ENCODE assay signal across 11 cellular contexts in the genomic region with DNA sequence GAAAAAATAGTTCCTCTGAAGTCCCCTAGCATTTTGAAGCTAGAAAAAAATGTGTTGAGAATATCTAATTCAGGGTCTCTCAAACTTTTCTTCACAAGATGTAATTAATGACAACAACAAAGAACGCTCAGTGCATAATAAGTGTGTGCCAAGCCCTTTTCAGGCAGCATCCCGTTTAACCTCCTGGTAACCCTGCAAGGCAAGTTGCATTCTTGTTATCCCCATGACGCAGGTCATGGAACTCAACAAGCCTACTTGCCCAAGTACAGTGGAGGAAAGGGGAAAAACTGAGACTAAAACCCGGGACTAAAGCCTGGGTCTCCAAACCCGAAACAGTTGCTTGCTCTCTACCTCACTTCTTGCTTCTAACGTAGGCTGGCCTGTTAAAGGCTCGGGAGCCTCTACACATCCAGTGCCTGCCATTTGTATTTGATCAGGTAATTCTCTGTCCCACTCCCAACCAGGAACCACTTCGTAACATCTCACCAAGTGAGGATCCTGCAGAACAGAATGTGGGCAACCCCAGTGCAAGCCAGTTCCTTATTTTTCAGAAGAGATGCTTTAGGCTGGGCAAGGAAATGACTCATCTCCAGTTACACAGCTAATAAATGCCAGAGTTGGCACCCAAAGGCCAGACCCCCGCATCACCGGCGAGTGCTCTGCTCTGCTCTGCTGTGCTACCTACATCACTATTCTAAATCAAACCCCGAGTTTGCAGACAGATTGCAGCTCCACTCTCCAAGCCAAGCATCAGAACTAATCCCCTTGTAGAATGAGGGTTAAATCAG. TPM values are rescaled to one million over a fixed set of nuclear protein-coding genes. Genes with fewer than 3 reads are reported as not detected.
A peak's percentile ranks its signal among the peaks of the same experiment; 100 is the strongest.
DNase-seq lines count a peak whose midpoint lies in the region; ATAC-seq and TF ChIP-seq lines count a peak whose summit lies in the region.
"Had no signal": no experiment of that assay in that cellular context is flagged by ENCODE, and none has a peak within 500 bp of the region (broad histone marks: within the 10 kb centered on the region; RNA-seq: fewer than 3 reads in every experiment).

No MANE protein-coding gene starts in this region.

- H3K4me1 ChIP-seq in ectodermal cell (ENCODE audit: control insufficient read depth, insufficient read depth, low read length) (peaks cover 14% of the 10 kb centered on the region), parathyroid adenoma (no peaks in the 10 kb centered on the region)

- in situ Hi-C loops in Caki2 (cut with HindIII; ENCODE audit: low pct_unique_long_range_greater_than_20kb, low sequenced_read_pairs): no loop called here
- in situ Hi-C loops in G401 (cut with HindIII; ENCODE audit: low sequenced_read_pairs): no loop called here

- ATAC-seq in HG03354 (IDR thresholded peaks at IDR 0.05; ENCODE audit: poor library complexity, severe bottlenecking, unreplicated experiment): no peak
- no peak for ATAC-seq in HG02763 (IDR thresholded peaks at IDR 0.05; ENCODE audit: unreplicated experiment)
- no peak for ATAC-seq in HG03378 (IDR thresholded peaks at IDR 0.05; ENCODE audit: unreplicated experiment)
- ATAC-seq: activated CD8-positive, alpha-beta memory T cell treated with anti-CD3 and anti-CD28 coated beads, Interleukin-2, amount 10 ng/mL, durations not matched to agents 7 days and 5 days; stimulated activated effector memory CD8-positive, alpha-beta T cell treated with anti-CD3 and anti-CD28 coated beads, Interleukin-12 subunit alpha, Interleukin-12 subunit beta, amount 100 ng/mL, for 72 hours had no signal

- H3K27me3 ChIP-seq in ectodermal cell (ENCODE audit: control insufficient read depth, insufficient read depth, low read length, poor library complexity, severe bottlenecking) (no peaks in the 10 kb centered on the region), parathyroid adenoma (ENCODE audit: control insufficient read depth, insufficient read depth, low read length) (no peaks in the 10 kb centered on the region)

- H3K9ac ChIP-seq in parathyroid adenoma: no peak overlapping the region

- no peak overlapping the region for H3K4me3 ChIP-seq in NB4 (ENCODE audit: low read depth, low read length)
- no peak overlapping the region for H3K4me3 ChIP-seq in ectodermal cell (ENCODE audit: insufficient read depth, low read depth, low read length)
- no peak overlapping the region for H3K4me3 ChIP-seq in parathyroid adenoma (ENCODE audit: low read depth, low read length)

- no peaks in the 10 kb centered on the region for H3K36me3 ChIP-seq in ectodermal cell (ENCODE audit: control insufficient read depth, insufficient read depth, low read length)
- no peaks in the 10 kb centered on the region for H3K36me3 ChIP-seq in parathyroid adenoma (ENCODE audit: control insufficient read depth, insufficient read depth, low read length)

- H3K27ac ChIP-seq in ectodermal cell (ENCODE audit: insufficient read depth, low read depth, low read length, poor library complexity, severe bottlenecking) (peak overlapping the region; percentile 20), parathyroid adenoma (peak overlapping the region; percentile 27)

- no peak overlapping the region for H2AFZ ChIP-seq in parathyroid adenoma

- no peak overlapping the region for H3K4me2 ChIP-seq in parathyroid adenoma (ENCODE audit: low read length)

- no peaks in the 10 kb centered on the region for H3K79me2 ChIP-seq in parathyroid adenoma

- 89 to 90% methylated on average over 12 of the region's 12 CpGs for WGBS in ectodermal cell, 2 experiments

- no peak for TF ChIP-seq CTCF in NB4 (IDR thresholded peaks at IDR 0.05; ENCODE audit: low read depth, low read length)
- TF ChIP-seq CTCF in parathyroid adenoma (IDR thresholded peaks at IDR 0.05): no peak

- DNase-seq in Caki2 (ENCODE audit: low read depth): peak; percentile 26
- peak; percentile 63 for DNase-seq in NB4 (ENCODE audit: low read depth)
- DNase-seq in G401 (ENCODE audit: low spot score): no peak
- DNase-seq: activated CD8-positive, alpha-beta memory T cell treated with anti-CD3 and anti-CD28 coated beads, Interleukin-2, amount 10 ng/mL, durations not matched to agents 7 days and 5 days; cerebellar nuclear complex had no signal

- TF ChIP-seq POLR2A in NB4 (IDR thresholded peaks at IDR 0.05; ENCODE audit: extremely low read depth, insufficient read length): no peak

- H3K9me3 ChIP-seq in ectodermal cell (ENCODE audit: control insufficient read depth, low read length) (no peaks in the 10 kb centered on the region), parathyroid adenoma (ENCODE audit: control insufficient read depth, low read length) (no peaks in the 10 kb centered on the region)

RNA-seq across cellular contexts. Expression of gene LMCD1, which starts 28.3 kb away (rescaled TPM):
- total RNA-seq in Caki2 (2014; rRNA removed; shearing (Covaris generic); ENCODE audit: low replicate concordance): 28.6 and 50.1 TPM in 2 replicates
- polyA plus RNA-seq in ectodermal cell (2013, experiment 1 of 4): 3.2 TPM
- polyA plus RNA-seq in ectodermal cell (2013, experiment 2 of 4): 1.9 TPM
- polyA plus RNA-seq in ectodermal cell (2013, experiment 3 of 4): 3.4 TPM
- polyA plus RNA-seq in ectodermal cell (2013, experiment 4 of 4): 3.3 TPM
- total RNA-seq in G401 (2014; rRNA removed; shearing (Covaris generic)): 11.3 and 26.1 TPM in 2 replicates
